ENCODE assay signal across 21 cellular contexts in genomic region chr16:50534958-50535357, GRCh38. TPM values are rescaled to one million over a fixed set of nuclear protein-coding genes. Genes with fewer than 3 reads are reported as not detected.
DNase-seq lines count a peak whose midpoint lies in the region; ATAC-seq, FAIRE-seq and TF ChIP-seq lines count a peak whose summit lies in the region.
"Had no signal": no experiment of that assay in that cellular context is flagged by ENCODE, and none has a peak within 500 bp of the region (broad histone marks: within the 10 kb centered on the region; RNA-seq: fewer than 3 reads in every experiment).

No MANE protein-coding gene starts in this region.

- intact Hi-C loops in cardiac septum (cut with DNase I), result no loop called here
- intact Hi-C loops in left cardiac atrium (cut with DNase I), result no loop called here
- intact Hi-C loops in esophagus muscularis mucosa (cut with DNase I), result no loop called here

- TF ChIP-seq POLR2A in esophagus muscularis mucosa (IDR thresholded peaks at IDR 0.05; ENCODE audit: low read depth), result no peak

- H3K4me3 ChIP-seq in bronchial epithelial cell (ENCODE audit: low read depth, low read length), result no peak overlapping the region
- H3K4me3 ChIP-seq in esophagus muscularis mucosa, result no peak overlapping the region
- H3K4me3 ChIP-seq: BLaER1, GM12878 had no signal

- ATAC-seq in left cardiac atrium, result no peak
- ATAC-seq in HG03432 (IDR thresholded peaks at IDR 0.05; ENCODE audit: unreplicated experiment), result no peak
- ATAC-seq: GM12878 had no signal

- no peaks in the 10 kb centered on the region for H3K36me3 ChIP-seq in bronchial epithelial cell (ENCODE audit: control insufficient read depth, insufficient read depth, low read length)
- no peaks in the 10 kb centered on the region for H3K36me3 ChIP-seq in esophagus muscularis mucosa
- H3K36me3 ChIP-seq: BLaER1 had no signal

- no peak for TF ChIP-seq EP300 in esophagus muscularis mucosa (IDR thresholded peaks at IDR 0.05)

- FAIRE-seq in bronchial epithelial cell (lab: Jason Lieb, UNC), result peak; percentile 36
- FAIRE-seq: GM12878, GM19239 had no signal

- TF ChIP-seq CTCF in bronchial epithelial cell (IDR thresholded peaks at IDR 0.05; ENCODE audit: insufficient read depth, low read length, severe bottlenecking) (no peak), esophagus muscularis mucosa (IDR thresholded peaks at IDR 0.05) (no peak)

- no peaks in the 10 kb centered on the region for H3K4me1 ChIP-seq in esophagus muscularis mucosa

- no peaks in the 10 kb centered on the region for H3K27me3 ChIP-seq in bronchial epithelial cell (ENCODE audit: control insufficient read depth, insufficient read depth, low read length)
- H3K27me3 ChIP-seq in esophagus muscularis mucosa, result no peaks in the 10 kb centered on the region
- H3K27me3 ChIP-seq: BLaER1 had no signal

- no peak overlapping the region for H3K27ac ChIP-seq in esophagus muscularis mucosa (replicated peaks in 1 of 4)
- H3K27ac ChIP-seq: BLaER1 had no signal

- H3K9me3 ChIP-seq in esophagus muscularis mucosa, result peaks cover 0 to 4% (median 1%) of the 10 kb centered on the region in 4 donors
- H3K9me3 ChIP-seq: BLaER1 had no signal

- WGBS in esophagus muscularis mucosa, result 86% methylated on average over 2 of the region's 2 CpGs

- DNase-seq in cardiac septum (ENCODE audit: low spot score) (peak; percentile 2), left cardiac atrium (no peak), bronchial epithelial cell (ENCODE audit: low read depth) (no peak), esophagus muscularis mucosa (ENCODE audit: extremely low spot score) (peak; percentile 57), DMS153 treated with DMSO at 0.1 percent for 48 hours (lab: John Stamatoyannopoulos, UW; ENCODE audit: unreplicated experiment) (no peak), NK-92 (lab: John Stamatoyannopoulos, UW; ENCODE audit: unreplicated experiment) (no peak), germinal center (ENCODE audit: low spot score) (no peak)
- DNase-seq: 8988T; Calu3; CD4-positive, alpha-beta memory T cell; DMS53; DND-41; EL; GOT3; H9; KBM-7 had no signal

RNA-seq across cellular contexts. Expression of gene NKD1, which starts 13.2 kb away (rescaled TPM):
- 0.40 TPM for total RNA-seq in cardiac septum
- total RNA-seq in left cardiac atrium, result 1 to 10 TPM; 1.0 to 1.9 TPM
- under 0.01 TPM in 2 replicates for total RNA-seq in bronchial epithelial cell
- total RNA-seq in esophagus muscularis mucosa, result 10 to 100 TPM; 37.1 to 87.8 (median 54.1) TPM
- total RNA-seq: G401 had no signal

Comparison
In these comparisons a context has a peak if more than half of its experiments do, and no peak if none do; other contexts are left out.
1. DNase-seq: peak in cardiac septum (single experiment) and esophagus muscularis mucosa (single experiment); none in left cardiac atrium (single experiment), bronchial epithelial cell (single experiment), DMS153 treated with DMSO at 0.1 percent for 48 hours (single experiment), NK-92 (single experiment) and germinal center (single experiment).
2. RNA of gene NKD1, which starts 13.2 kb away (total RNA-seq): 37.1 to 87.8 TPM in esophagus muscularis mucosa; 1.0 to 1.9 TPM in left cardiac atrium, 0.40 TPM in cardiac septum (single experiment) and under 0.01 TPM in bronchial epithelial cell; every median in the first group is over 10 times any median in the second.